In the genomic region with DNA sequence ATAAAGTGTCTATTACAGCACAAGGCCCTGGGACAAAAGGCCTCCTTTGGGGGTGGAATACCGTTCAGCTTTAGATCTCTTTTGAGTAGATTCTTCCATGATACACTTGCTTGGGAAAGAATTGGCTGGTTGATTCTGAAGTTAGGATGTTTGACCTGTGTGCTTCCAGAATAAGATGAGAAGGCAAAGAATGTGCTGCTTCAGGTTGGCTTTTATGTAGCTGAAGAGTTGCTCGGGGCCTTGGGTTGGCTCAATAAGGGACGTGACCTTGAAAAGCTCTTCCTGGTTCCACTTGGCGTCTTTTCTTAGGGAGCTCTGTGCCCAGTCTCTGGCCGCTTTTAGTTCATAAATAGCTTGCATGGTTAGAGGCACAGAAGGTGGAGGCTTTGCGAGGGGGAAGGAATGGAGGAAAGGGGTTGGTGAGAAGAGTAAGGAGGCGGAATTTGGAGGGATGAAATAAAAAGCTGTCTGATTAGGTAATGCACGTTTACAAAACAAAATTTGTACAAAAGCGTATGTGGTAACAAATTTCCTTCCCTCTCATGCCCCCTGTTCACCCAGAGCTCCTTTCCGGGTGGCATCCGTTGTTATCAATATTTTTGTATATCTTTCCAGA, we compare ENCODE assay signal across 16 cellular contexts. TPM values are rescaled to one million over a fixed set of nuclear protein-coding genes. Genes with fewer than 3 reads are reported as not detected.
DNase-seq lines count a peak whose midpoint lies in the region; ATAC-seq, FAIRE-seq and TF ChIP-seq lines count a peak whose summit lies in the region.
"Had no signal": no experiment of that assay in that cellular context is flagged by ENCODE, and none has a peak within 500 bp of the region (broad histone marks: within the 10 kb centered on the region; RNA-seq: fewer than 3 reads in every experiment).

No MANE protein-coding gene starts in this region.

- ATAC-seq in stimulated activated effector memory CD8-positive, alpha-beta T cell treated with anti-CD3 and anti-CD28 coated beads, Interleukin-12 subunit alpha, Interleukin-12 subunit beta, amount 100 ng/mL, for 72 hours = no peak
- ATAC-seq: A549, esophagus mucosa had no signal

- H3K4me3 ChIP-seq in OCI-LY7 (ENCODE audit: low read depth, low read length, poor library complexity, severe bottlenecking) (peak overlapping the region; percentile 89), kidney (ENCODE audit: low read length in 2 of 2) (no peak overlapping the region), right atrium auricular region (no peak overlapping the region)
- H3K4me3 ChIP-seq: A549, SJSA1 had no signal

- TF ChIP-seq CTCF in OCI-LY7 (conservative IDR thresholded peaks at IDR 0.05; ENCODE audit: low read length) (no peak), kidney (IDR thresholded peaks at IDR 0.05; ENCODE audit: borderline replicate concordance, extremely low read depth, insufficient read depth) (no peak), right atrium auricular region (IDR thresholded peaks at IDR 0.05) (no peak)

- H3K9ac ChIP-seq in kidney (ENCODE audit: low read length in 2 of 2) = no peak overlapping the region
- H3K9ac ChIP-seq: parathyroid adenoma had no signal

- H3K9me2 ChIP-seq in OCI-LY7 (ENCODE audit: insufficient read depth, low read length) = no peaks in the 10 kb centered on the region

- POLR2A ChIA-PET in OCI-LY7 (lab: Charles Lee) = interaction anchor here (0.8 to 5.7 kb wide), 20 partner anchors 10 to 134 kb away, joined by 3 to 53 read pairs (median 5); no protein-coding TSS in a partner anchor

- CTCF ChIA-PET in OCI-LY7 (lab: Charles Lee; ENCODE audit: unreplicated experiment) = interaction anchor here (0.7 to 1.4 kb wide), 4 partner anchors 10 to 30 kb away, joined by 3 to 6 read pairs (median 3); no protein-coding TSS in a partner anchor

- FAIRE-seq in kidney (lab: Jason Lieb, UNC) = no peak
- FAIRE-seq: A549 had no signal

- no peak for DNase-seq in activated CD4-positive, alpha-beta T cell treated with anti-CD3 and anti-CD28 coated beads, Interleukin-2, amount 10 ng/mL, durations not matched to agents 24 days and 14 days
- no peak for DNase-seq in activated CD4-positive, alpha-beta T cell treated with anti-CD3 and anti-CD28 coated beads for 1 hour
- no peak for DNase-seq in OCI-LY7 (ENCODE audit: low spot score)
- no peak for DNase-seq in caudate nucleus (lab: John Stamatoyannopoulos, UW)
- no peak for DNase-seq in stimulated activated effector memory CD8-positive, alpha-beta T cell treated with anti-CD3 and anti-CD28 coated beads, Interleukin-12 subunit alpha, Interleukin-12 subunit beta, amount 100 ng/mL, for 72 hours (ENCODE audit: low spot score in 2 of 2)
- no peak for DNase-seq in ureter (ENCODE audit: low spot score)
- no peak for DNase-seq in kidney
- DNase-seq in right atrium auricular region (ENCODE audit: low spot score) = no peak
- DNase-seq: amygdala, cortex of kidney, NCI-H1417 treated with DMSO at 0.1 percent for 48 hours, NCI-H446 had no signal

- H3K4me1 Mint-ChIP-seq in activated CD4-positive, alpha-beta T cell treated with anti-CD3 and anti-CD28 coated beads, Interleukin-2, amount 10 ng/mL, durations not matched to agents 24 days and 14 days = peaks cover 79% of the 10 kb centered on the region
- H3K4me1 Mint-ChIP-seq in stimulated activated effector memory CD8-positive, alpha-beta T cell treated with anti-CD3 and anti-CD28 coated beads, Interleukin-12 subunit alpha, Interleukin-12 subunit beta, amount 100 ng/mL, for 72 hours = peaks cover 93% of the 10 kb centered on the region

- H3K27me3 Mint-ChIP-seq in activated CD4-positive, alpha-beta T cell treated with anti-CD3 and anti-CD28 coated beads, Interleukin-2, amount 10 ng/mL, durations not matched to agents 24 days and 14 days = no peaks in the 10 kb centered on the region

- H3K9me3 Mint-ChIP-seq in activated CD4-positive, alpha-beta T cell treated with anti-CD3 and anti-CD28 coated beads, Interleukin-2, amount 10 ng/mL, durations not matched to agents 24 days and 14 days = no peaks in the 10 kb centered on the region
- no peaks in the 10 kb centered on the region for H3K9me3 Mint-ChIP-seq in stimulated activated effector memory CD8-positive, alpha-beta T cell treated with anti-CD3 and anti-CD28 coated beads, Interleukin-12 subunit alpha, Interleukin-12 subunit beta, amount 100 ng/mL, for 72 hours

- peak overlapping the region; percentile 97 for H3K27ac ChIP-seq in OCI-LY7 (ENCODE audit: low read depth, low read length, poor library complexity, severe bottlenecking)
- H3K27ac ChIP-seq in caudate nucleus (ENCODE audit: low read depth, low read length) = peak overlapping the region; percentile 12
- H3K27ac ChIP-seq in kidney (ENCODE audit: low read depth in 2 of 2, low read length in 2 of 2) = peak overlapping the region in 1 of 2 donors; percentile 33
- H3K27ac ChIP-seq in right atrium auricular region = no peak overlapping the region
- H3K27ac ChIP-seq: A549, parathyroid adenoma, SJSA1 had no signal

- H2AFZ ChIP-seq in OCI-LY7 (ENCODE audit: low read length) = no peak overlapping the region
- H2AFZ ChIP-seq: parathyroid adenoma had no signal

- peak overlapping the region; percentile 96 for H3K4me2 ChIP-seq in OCI-LY7 (ENCODE audit: low read length)
- H3K4me2 ChIP-seq: A549 had no signal

- no peaks in the 10 kb centered on the region for H3K27me3 ChIP-seq in right atrium auricular region

- intact Hi-C loops in activated CD4-positive, alpha-beta T cell treated with anti-CD3 and anti-CD28 coated beads, Interleukin-2, amount 10 ng/mL, durations not matched to agents 24 days and 14 days (cut with micrococcal nuclease) = no loop called here
- intact Hi-C loops in OCI-LY7 (cut with micrococcal nuclease; ENCODE audit: unreplicated experiment) = no loop called here
- intact Hi-C loops in kidney (cut with DNase I) = loop anchor here (10.0 kb wide), 1 partner anchor 122 kb away; no protein-coding TSS in a partner anchor

- peaks cover 42% of the 10 kb centered on the region for H3K36me3 Mint-ChIP-seq in activated CD4-positive, alpha-beta T cell treated with anti-CD3 and anti-CD28 coated beads, Interleukin-2, amount 10 ng/mL, durations not matched to agents 24 days and 14 days (ENCODE audit: low read depth)
- H3K36me3 Mint-ChIP-seq in stimulated activated effector memory CD8-positive, alpha-beta T cell treated with anti-CD3 and anti-CD28 coated beads, Interleukin-12 subunit alpha, Interleukin-12 subunit beta, amount 100 ng/mL, for 72 hours = peaks cover 13% of the 10 kb centered on the region

- H3K4me3 Mint-ChIP-seq in activated CD4-positive, alpha-beta T cell treated with anti-CD3 and anti-CD28 coated beads, Interleukin-2, amount 10 ng/mL, durations not matched to agents 24 days and 14 days = peak overlapping the region; percentile 7
- peak overlapping the region; percentile 97 for H3K4me3 Mint-ChIP-seq in stimulated activated effector memory CD8-positive, alpha-beta T cell treated with anti-CD3 and anti-CD28 coated beads, Interleukin-12 subunit alpha, Interleukin-12 subunit beta, amount 100 ng/mL, for 72 hours

- H3K9me3 ChIP-seq in OCI-LY7 (ENCODE audit: low read length) = no peaks in the 10 kb centered on the region
- no peaks in the 10 kb centered on the region for H3K9me3 ChIP-seq in kidney (ENCODE audit: control insufficient read depth in 1 of 2, low read length in 2 of 2)
- H3K9me3 ChIP-seq in right atrium auricular region = no peaks in the 10 kb centered on the region
- H3K9me3 ChIP-seq: A549, SJSA1 had no signal

- H3K4me1 ChIP-seq in OCI-LY7 (ENCODE audit: insufficient read depth, low read length, poor library complexity, severe bottlenecking) (peaks cover 76% of the 10 kb centered on the region), kidney (ENCODE audit: control insufficient read depth in 1 of 2, insufficient read depth in 1 of 2, low read depth in 1 of 2, low read length in 2 of 2) (peaks cover 3 to 5% of the 10 kb centered on the region in 2 donors), right atrium auricular region (peaks cover 0 to 9% of the 10 kb centered on the region in 2 donors)
- H3K4me1 ChIP-seq: A549, parathyroid adenoma had no signal

- BruUV-seq in OCI-LY7 (replicated peaks; lab: Mats Ljungman, UMichigan) = no TSS peak

- H3K36me3 ChIP-seq in OCI-LY7 (ENCODE audit: insufficient read depth, low read length) (peaks cover 97% of the 10 kb centered on the region), kidney (ENCODE audit: control insufficient read depth in 1 of 2, insufficient read depth in 2 of 2, low read length in 2 of 2) (no peaks in the 10 kb centered on the region), right atrium auricular region (no peaks in the 10 kb centered on the region)
- H3K36me3 ChIP-seq: SJSA1 had no signal

- peaks cover 98% of the 10 kb centered on the region for H3K79me2 ChIP-seq in OCI-LY7 (ENCODE audit: insufficient read depth, low read depth, low read length)
- H3K79me2 ChIP-seq: parathyroid adenoma had no signal

- peaks cover 39% of the 10 kb centered on the region for H4K20me1 ChIP-seq in OCI-LY7 (ENCODE audit: insufficient read depth, low read length)

- peak overlapping the region; percentile 3 for H3K27ac Mint-ChIP-seq in activated CD4-positive, alpha-beta T cell treated with anti-CD3 and anti-CD28 coated beads, Interleukin-2, amount 10 ng/mL, durations not matched to agents 24 days and 14 days
- H3K27ac Mint-ChIP-seq in stimulated activated effector memory CD8-positive, alpha-beta T cell treated with anti-CD3 and anti-CD28 coated beads, Interleukin-12 subunit alpha, Interleukin-12 subunit beta, amount 100 ng/mL, for 72 hours = peak overlapping the region; percentile 38

RNA-seq across cellular contexts. Expression of a gene that starts 4.8 kb away (rescaled TPM):
- total RNA-seq in activated CD4-positive, alpha-beta T cell treated with anti-CD3 and anti-CD28 coated beads, Interleukin-2, amount 10 ng/mL, durations not matched to agents 24 days and 14 days = 28.4 and 30.3 TPM in 2 replicates
- total RNA-seq in OCI-LY7 (2014; rRNA removed; shearing (Covaris generic)) = 219 and 228 TPM in 2 replicates
- 400 and 411 TPM in 2 replicates for total RNA-seq in OCI-LY7 (2022)
- 134 TPM for total RNA-seq in ureter
- total RNA-seq in kidney = 74.2 TPM
- 15.2 TPM for polyA plus RNA-seq in kidney (ENCODE audit: insufficient read depth, low read depth, low replicate concordance)
- total RNA-seq in right atrium auricular region = 1 to 10 TPM; 6.4 to 7.5 TPM

Comparison
In these comparisons a context has a peak if more than half of its experiments do, and no peak if none do; other contexts are left out.
1. H3K27ac ChIP-seq: peak in OCI-LY7 (single experiment) and caudate nucleus (single experiment); none in right atrium auricular region (0 of 2).